2 cellular contexts compared by ENCODE assay signal in genomic region chr1:182602945-182603645, GRCh38.
TF ChIP-seq lines count a peak whose summit lies in the region.

No MANE protein-coding gene starts in this region.

TF ChIP-seq in liver, 16 proteins besides CTCF, POLR2A, EP300 and RAD21:
- no peak for TF ChIP-seq REST (IDR thresholded peaks at IDR 0.05)
- TF ChIP-seq MAX (IDR thresholded peaks at IDR 0.05): no peak
TF ChIP-seq in liver: peak in this region for 0.

TF ChIP-seq in HepG2, 621 proteins besides CTCF, POLR2A, EP300 and RAD21:
- TF ChIP-seq ZNF503 (CRISPR knock-in tag; IDR thresholded peaks at IDR 0.05) (no peak), MXI1 (IDR thresholded peaks at IDR 0.05; ENCODE audit: borderline replicate concordance, low read depth, low read length) (no peak), HMGXB3 (CRISPR knock-in tag; IDR thresholded peaks at IDR 0.05; ENCODE audit: borderline replicate concordance) (no peak), SMC3 (IDR thresholded peaks at IDR 0.05; ENCODE audit: low read length) (no peak), ZNF235 (CRISPR knock-in tag; IDR thresholded peaks at IDR 0.05; ENCODE audit: borderline replicate concordance) (no peak), ZBTB7B (CRISPR knock-in tag; IDR thresholded peaks at IDR 0.05) (no peak), SETDB1 (CRISPR knock-in tag; IDR thresholded peaks at IDR 0.05; ENCODE audit: borderline replicate concordance) (no peak), ARID5B (CRISPR knock-in tag; IDR thresholded peaks at IDR 0.05) (no peak), SP1 (IDR thresholded peaks at IDR 0.05) (no peak), SP1 (CRISPR knock-in tag; IDR thresholded peaks at IDR 0.05) (no peak), SAP130 (CRISPR knock-in tag; IDR thresholded peaks at IDR 0.05; ENCODE audit: low read depth) (no peak)
